ENCODE assay signal across 1 cellular context in the genomic region with DNA sequence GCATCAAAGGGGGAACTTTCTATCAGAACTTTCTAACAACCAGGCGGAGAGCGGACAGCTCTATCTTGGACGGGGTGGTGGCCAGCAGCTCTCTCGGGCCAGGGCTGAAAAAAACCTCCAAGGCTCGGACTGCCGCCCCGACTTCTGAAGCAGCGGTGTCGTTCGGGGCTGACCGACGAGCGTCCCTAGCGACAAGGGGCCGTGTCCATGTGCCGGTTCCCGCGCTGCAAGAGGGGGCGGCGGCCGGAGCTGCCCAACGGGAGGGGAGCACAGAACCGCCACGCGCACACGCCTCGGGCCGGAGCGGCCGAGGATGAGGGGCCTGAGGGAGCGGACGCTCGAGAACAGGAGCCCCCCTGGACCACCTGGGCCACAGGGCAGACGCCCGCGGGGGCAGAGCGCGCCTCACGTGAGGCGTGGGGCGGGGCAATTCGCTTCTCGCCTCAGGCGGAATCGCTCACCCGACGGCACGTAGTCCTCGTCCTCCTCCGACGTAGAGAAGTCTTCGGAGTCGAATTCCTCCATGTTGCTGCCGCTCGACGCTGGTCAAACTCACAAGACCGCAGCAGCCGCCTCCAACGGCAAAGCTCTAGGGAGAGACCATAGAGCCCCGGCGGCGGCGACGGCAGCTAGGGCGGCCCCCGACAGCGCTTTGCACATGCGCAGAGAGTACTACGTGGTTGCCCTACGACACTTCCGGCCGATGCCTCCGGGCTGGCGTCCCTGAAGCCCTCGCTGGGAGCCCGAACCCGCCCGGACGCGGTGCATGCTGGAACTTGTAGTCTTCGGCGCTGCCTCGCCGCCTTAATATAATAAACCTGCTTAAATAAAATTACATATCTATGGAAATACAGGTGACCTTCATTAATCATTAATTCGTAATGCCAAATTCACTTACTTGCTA.
TF ChIP-seq lines count a peak whose summit lies in the region.

A gene (minus strand): TSS at position 676 of the 904 bp plus-strand sequence. CDS start 151 bp downstream, at position 525.

TF ChIP-seq in HepG2, 621 proteins besides CTCF, POLR2A, EP300 and RAD21 (continued from another document and continues in another):
- TF ChIP-seq GTF2F1 (IDR thresholded peaks at IDR 0.05; ENCODE audit: low read length) (no peak), GABPB1 (CRISPR knock-in tag; IDR thresholded peaks at IDR 0.05) (peak; percentile 98), HMG20B (CRISPR knock-in tag; conservative IDR thresholded peaks at IDR 0.05) (no peak), ZNF615 (CRISPR knock-in tag; IDR thresholded peaks at IDR 0.05; ENCODE audit: borderline replicate concordance) (no peak), ZNF431 (CRISPR knock-in tag; IDR thresholded peaks at IDR 0.05; ENCODE audit: borderline replicate concordance, low read depth) (peak; percentile 93; the same call in 1 of the 2 replicates), NFIB (CRISPR knock-in tag; IDR thresholded peaks at IDR 0.05; ENCODE audit: borderline replicate concordance) (peak; percentile 92; the same call in 1 of the 2 replicates), ZMAT3 (CRISPR knock-in tag; conservative IDR thresholded peaks at IDR 0.05) (peak; percentile 97), KDM5A (IDR thresholded peaks at IDR 0.05; ENCODE audit: borderline replicate concordance, low read length) (peak; percentile 65), MYC (CRISPR knock-in tag; IDR thresholded peaks at IDR 0.05; ENCODE audit: borderline replicate concordance) (peak; percentile 97), PCBP1 (IDR thresholded peaks at IDR 0.05; ENCODE audit: borderline replicate concordance, low read depth, low read length) (peak; percentile 54; the same call in 1 of the 2 replicates), PAWR (CRISPR knock-in tag; IDR thresholded peaks at IDR 0.05; ENCODE audit: borderline replicate concordance) (0 out of 2 replicates have a peak, but pooled peaks have one; percentile 27), CBX1 (IDR thresholded peaks at IDR 0.05; ENCODE audit: low read depth) (peak; percentile 24), SMAD9 (CRISPR knock-in tag; IDR thresholded peaks at IDR 0.05) (peak; percentile 93), FOXK2 (IDR thresholded peaks at IDR 0.05) (no peak), ZNF672 (CRISPR knock-in tag; IDR thresholded peaks at IDR 0.05) (no peak), ETV5 (CRISPR knock-in tag; IDR thresholded peaks at IDR 0.05; ENCODE audit: borderline replicate concordance) (peak; percentile 43), ZNF337 (CRISPR knock-in tag; IDR thresholded peaks at IDR 0.05; ENCODE audit: borderline replicate concordance, low read depth) (peak; percentile 59; the same call in 1 of the 2 replicates), ZNF260 (CRISPR knock-in tag; IDR thresholded peaks at IDR 0.05; ENCODE audit: borderline replicate concordance, low read depth) (no peak), ZNF746 (CRISPR knock-in tag; IDR thresholded peaks at IDR 0.05) (no peak; the same call in 1 of the 2 replicates), TOPORS (CRISPR knock-in tag; IDR thresholded peaks at IDR 0.05) (peak; percentile 98), ZNF317 (CRISPR knock-in tag; IDR thresholded peaks at IDR 0.05) (peak; percentile 90), ZNF432 (CRISPR knock-in tag; IDR thresholded peaks at IDR 0.05; ENCODE audit: borderline replicate concordance) (no peak), ZSCAN31 (CRISPR knock-in tag; IDR thresholded peaks at IDR 0.05; ENCODE audit: low read depth) (peak; percentile 71), NFATC3 (CRISPR knock-in tag; IDR thresholded peaks at IDR 0.05) (no peak; the same call in none of the 2 replicates), PPARG (CRISPR knock-in tag; conservative IDR thresholded peaks at IDR 0.05) (0 out of 2 replicates have a peak, but pooled peaks have one; percentile 7)
- TF ChIP-seq, protein P1, sequence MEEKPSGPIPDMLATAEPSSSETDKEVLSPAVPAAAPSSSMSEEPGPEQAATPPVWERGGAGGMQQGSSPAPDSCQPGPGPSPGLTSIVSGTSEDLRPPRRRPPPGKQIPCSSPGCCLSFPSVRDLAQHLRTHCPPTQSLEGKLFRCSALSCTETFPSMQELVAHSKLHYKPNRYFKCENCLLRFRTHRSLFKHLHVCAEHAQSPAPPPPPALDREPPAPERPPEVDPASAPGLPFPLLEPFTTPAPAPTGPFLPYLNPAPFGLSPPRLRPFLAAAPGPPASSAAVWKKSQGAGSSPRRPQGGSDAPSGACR (CRISPR knock-in tag; IDR thresholded peaks at IDR 0.05), result peak; percentile 96; the same call in 1 of the 2 replicates
- TF ChIP-seq, protein P2, sequence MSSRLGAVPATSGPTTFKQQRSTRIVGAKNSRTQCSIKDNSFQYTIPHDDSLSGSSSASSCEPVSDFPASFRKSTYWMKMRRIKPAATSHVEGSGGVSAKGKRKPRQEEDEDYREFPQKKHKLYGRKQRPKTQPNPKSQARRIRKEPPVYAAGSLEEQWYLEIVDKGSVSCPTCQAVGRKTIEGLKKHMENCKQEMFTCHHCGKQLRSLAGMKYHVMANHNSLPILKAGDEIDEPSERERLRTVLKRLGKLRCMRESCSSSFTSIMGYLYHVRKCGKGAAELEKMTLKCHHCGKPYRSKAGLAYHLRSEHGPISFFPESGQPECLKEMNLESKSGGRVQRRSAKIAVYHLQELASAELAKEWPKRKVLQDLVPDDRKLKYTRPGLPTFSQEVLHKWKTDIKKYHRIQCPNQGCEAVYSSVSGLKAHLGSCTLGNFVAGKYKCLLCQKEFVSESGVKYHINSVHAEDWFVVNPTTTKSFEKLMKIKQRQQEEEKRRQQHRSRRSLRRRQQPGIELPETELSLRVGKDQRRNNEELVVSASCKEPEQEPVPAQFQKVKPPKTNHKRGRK (CRISPR knock-in tag; IDR thresholded peaks at IDR 0.05), result no peak; the same call in 1 of the 2 replicates
- TF ChIP-seq, protein P3, sequence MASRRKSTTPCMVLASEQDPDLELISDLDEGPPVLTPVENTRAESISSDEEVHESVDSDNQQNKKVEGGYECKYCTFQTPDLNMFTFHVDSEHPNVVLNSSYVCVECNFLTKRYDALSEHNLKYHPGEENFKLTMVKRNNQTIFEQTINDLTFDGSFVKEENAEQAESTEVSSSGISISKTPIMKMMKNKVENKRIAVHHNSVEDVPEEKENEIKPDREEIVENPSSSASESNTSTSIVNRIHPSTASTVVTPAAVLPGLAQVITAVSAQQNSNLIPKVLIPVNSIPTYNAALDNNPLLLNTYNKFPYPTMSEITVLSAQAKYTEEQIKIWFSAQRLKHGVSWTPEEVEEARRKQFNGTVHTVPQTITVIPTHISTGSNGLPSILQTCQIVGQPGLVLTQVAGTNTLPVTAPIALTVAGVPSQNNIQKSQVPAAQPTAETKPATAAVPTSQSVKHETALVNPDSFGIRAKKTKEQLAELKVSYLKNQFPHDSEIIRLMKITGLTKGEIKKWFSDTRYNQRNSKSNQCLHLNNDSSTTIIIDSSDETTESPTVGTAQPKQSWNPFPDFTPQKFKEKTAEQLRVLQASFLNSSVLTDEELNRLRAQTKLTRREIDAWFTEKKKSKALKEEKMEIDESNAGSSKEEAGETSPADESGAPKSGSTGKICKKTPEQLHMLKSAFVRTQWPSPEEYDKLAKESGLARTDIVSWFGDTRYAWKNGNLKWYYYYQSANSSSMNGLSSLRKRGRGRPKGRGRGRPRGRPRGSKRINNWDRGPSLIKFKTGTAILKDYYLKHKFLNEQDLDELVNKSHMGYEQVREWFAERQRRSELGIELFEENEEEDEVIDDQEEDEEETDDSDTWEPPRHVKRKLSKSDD (CRISPR knock-in tag; IDR thresholded peaks at IDR 0.05; ENCODE audit: low read depth), result peak; percentile 83; the same call in 1 of the 2 replicates
- TF ChIP-seq, protein P4, sequence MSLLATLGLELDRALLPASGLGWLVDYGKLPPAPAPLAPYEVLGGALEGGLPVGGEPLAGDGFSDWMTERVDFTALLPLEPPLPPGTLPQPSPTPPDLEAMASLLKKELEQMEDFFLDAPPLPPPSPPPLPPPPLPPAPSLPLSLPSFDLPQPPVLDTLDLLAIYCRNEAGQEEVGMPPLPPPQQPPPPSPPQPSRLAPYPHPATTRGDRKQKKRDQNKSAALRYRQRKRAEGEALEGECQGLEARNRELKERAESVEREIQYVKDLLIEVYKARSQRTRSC (CRISPR knock-in tag; IDR thresholded peaks at IDR 0.05; ENCODE audit: low read depth), result peak; percentile 99
- TF ChIP-seq, protein P5, sequence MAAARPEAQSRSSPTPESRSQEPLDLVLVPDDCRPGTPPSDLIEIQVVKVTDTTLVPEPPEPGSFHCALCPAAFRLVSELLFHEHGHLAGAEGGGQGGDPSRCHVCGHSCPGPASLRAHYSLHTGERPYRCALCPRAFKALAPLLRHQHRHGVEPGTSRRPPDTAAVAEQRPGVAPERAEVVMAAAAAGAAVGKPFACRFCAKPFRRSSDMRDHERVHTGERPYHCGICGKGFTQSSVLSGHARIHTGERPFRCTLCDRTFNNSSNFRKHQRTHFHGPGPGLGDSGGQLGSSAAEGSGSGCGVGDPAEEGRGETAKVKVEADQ (CRISPR knock-in tag; IDR thresholded peaks at IDR 0.05; ENCODE audit: borderline replicate concordance), result peak; percentile 84
- TF ChIP-seq, protein P6, sequence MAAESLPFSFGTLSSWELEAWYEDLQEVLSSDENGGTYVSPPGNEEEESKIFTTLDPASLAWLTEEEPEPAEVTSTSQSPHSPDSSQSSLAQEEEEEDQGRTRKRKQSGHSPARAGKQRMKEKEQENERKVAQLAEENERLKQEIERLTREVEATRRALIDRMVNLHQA (CRISPR knock-in tag; IDR thresholded peaks at IDR 0.05), result no peak
- TF ChIP-seq, protein P7, sequence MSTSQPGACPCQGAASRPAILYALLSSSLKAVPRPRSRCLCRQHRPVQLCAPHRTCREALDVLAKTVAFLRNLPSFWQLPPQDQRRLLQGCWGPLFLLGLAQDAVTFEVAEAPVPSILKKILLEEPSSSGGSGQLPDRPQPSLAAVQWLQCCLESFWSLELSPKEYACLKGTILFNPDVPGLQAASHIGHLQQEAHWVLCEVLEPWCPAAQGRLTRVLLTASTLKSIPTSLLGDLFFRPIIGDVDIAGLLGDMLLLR (CRISPR knock-in tag; IDR thresholded peaks at IDR 0.05), result peak; percentile 100
- TF ChIP-seq, protein P8, sequence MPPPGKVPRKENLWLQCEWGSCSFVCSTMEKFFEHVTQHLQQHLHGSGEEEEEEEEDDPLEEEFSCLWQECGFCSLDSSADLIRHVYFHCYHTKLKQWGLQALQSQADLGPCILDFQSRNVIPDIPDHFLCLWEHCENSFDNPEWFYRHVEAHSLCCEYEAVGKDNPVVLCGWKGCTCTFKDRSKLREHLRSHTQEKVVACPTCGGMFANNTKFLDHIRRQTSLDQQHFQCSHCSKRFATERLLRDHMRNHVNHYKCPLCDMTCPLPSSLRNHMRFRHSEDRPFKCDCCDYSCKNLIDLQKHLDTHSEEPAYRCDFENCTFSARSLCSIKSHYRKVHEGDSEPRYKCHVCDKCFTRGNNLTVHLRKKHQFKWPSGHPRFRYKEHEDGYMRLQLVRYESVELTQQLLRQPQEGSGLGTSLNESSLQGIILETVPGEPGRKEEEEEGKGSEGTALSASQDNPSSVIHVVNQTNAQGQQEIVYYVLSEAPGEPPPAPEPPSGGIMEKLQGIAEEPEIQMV (CRISPR knock-in tag; IDR thresholded peaks at IDR 0.05; ENCODE audit: low read depth), result peak; percentile 95
- TF ChIP-seq, protein P9, sequence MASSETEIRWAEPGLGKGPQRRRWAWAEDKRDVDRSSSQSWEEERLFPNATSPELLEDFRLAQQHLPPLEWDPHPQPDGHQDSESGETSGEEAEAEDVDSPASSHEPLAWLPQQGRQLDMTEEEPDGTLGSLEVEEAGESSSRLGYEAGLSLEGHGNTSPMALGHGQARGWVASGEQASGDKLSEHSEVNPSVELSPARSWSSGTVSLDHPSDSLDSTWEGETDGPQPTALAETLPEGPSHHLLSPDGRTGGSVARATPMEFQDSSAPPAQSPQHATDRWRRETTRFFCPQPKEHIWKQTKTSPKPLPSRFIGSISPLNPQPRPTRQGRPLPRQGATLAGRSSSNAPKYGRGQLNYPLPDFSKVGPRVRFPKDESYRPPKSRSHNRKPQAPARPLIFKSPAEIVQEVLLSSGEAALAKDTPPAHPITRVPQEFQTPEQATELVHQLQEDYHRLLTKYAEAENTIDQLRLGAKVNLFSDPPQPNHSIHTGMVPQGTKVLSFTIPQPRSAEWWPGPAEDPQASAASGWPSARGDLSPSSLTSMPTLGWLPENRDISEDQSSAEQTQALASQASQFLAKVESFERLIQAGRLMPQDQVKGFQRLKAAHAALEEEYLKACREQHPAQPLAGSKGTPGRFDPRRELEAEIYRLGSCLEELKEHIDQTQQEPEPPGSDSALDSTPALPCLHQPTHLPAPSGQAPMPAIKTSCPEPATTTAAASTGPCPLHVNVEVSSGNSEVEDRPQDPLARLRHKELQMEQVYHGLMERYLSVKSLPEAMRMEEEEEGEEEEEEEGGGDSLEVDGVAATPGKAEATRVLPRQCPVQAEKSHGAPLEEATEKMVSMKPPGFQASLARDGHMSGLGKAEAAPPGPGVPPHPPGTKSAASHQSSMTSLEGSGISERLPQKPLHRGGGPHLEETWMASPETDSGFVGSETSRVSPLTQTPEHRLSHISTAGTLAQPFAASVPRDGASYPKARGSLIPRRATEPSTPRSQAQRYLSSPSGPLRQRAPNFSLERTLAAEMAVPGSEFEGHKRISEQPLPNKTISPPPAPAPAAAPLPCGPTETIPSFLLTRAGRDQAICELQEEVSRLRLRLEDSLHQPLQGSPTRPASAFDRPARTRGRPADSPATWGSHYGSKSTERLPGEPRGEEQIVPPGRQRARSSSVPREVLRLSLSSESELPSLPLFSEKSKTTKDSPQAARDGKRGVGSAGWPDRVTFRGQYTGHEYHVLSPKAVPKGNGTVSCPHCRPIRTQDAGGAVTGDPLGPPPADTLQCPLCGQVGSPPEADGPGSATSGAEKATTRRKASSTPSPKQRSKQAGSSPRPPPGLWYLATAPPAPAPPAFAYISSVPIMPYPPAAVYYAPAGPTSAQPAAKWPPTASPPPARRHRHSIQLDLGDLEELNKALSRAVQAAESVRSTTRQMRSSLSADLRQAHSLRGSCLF (CRISPR knock-in tag; IDR thresholded peaks at IDR 0.05; ENCODE audit: borderline replicate concordance), result peak; percentile 77; the same call in 1 of the 2 replicates
